ENCODE assay signal across 1 cellular context in genomic region chr7:103074519-103075336, GRCh38.
TF ChIP-seq lines count a peak whose summit lies in the region.

TSS of gene ARMC10 (plus strand) at chr7:103075140. CDS start at chr7:103075273, 133 bp downstream.
TSS of gene FBXL13 (minus strand) at chr7:103074796.

TF ChIP-seq in PFSK-1, 5 proteins besides CTCF, POLR2A, EP300 and RAD21:
- TF ChIP-seq FOXP2 (optimal IDR thresholded peaks at IDR 0.05; ENCODE audit: borderline replicate concordance, extremely low read depth, extremely low read length, insufficient read depth) (peak; percentile 68), SIN3A (IDR thresholded peaks at IDR 0.05; ENCODE audit: borderline replicate concordance, insufficient read depth, low read length) (peak; percentile 91), POLR2AphosphoS5 (IDR thresholded peaks at IDR 0.05; ENCODE audit: low read depth, low read length) (peak; percentile 47), TAF1 (IDR thresholded peaks at IDR 0.05; ENCODE audit: borderline replicate concordance, insufficient read depth, low read length) (peak; percentile 51; the same call in 1 of the 2 replicates)
- TF ChIP-seq, protein P1, sequence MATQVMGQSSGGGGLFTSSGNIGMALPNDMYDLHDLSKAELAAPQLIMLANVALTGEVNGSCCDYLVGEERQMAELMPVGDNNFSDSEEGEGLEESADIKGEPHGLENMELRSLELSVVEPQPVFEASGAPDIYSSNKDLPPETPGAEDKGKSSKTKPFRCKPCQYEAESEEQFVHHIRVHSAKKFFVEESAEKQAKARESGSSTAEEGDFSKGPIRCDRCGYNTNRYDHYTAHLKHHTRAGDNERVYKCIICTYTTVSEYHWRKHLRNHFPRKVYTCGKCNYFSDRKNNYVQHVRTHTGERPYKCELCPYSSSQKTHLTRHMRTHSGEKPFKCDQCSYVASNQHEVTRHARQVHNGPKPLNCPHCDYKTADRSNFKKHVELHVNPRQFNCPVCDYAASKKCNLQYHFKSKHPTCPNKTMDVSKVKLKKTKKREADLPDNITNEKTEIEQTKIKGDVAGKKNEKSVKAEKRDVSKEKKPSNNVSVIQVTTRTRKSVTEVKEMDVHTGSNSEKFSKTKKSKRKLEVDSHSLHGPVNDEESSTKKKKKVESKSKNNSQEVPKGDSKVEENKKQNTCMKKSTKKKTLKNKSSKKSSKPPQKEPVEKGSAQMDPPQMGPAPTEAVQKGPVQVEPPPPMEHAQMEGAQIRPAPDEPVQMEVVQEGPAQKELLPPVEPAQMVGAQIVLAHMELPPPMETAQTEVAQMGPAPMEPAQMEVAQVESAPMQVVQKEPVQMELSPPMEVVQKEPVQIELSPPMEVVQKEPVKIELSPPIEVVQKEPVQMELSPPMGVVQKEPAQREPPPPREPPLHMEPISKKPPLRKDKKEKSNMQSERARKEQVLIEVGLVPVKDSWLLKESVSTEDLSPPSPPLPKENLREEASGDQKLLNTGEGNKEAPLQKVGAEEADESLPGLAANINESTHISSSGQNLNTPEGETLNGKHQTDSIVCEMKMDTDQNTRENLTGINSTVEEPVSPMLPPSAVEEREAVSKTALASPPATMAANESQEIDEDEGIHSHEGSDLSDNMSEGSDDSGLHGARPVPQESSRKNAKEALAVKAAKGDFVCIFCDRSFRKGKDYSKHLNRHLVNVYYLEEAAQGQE (IDR thresholded peaks at IDR 0.05; ENCODE audit: insufficient read depth in 1 of 2, low read depth in 2 of 2, low read length in 2 of 2) = no peak
